In genomic region chr6:82251942-82252341, GRCh38 we compare ENCODE assay signal across 8 cellular contexts. TPM values are rescaled to one million over a fixed set of nuclear protein-coding genes. Genes with fewer than 3 reads are reported as not detected.
A peak's percentile ranks its signal among the peaks of the same experiment; 100 is the strongest.
DNase-seq lines count a peak whose midpoint lies in the region; ATAC-seq and TF ChIP-seq lines count a peak whose summit lies in the region.

No MANE protein-coding gene starts in this region.

- H3K4me1 ChIP-seq in adipocyte (ENCODE audit: control insufficient read depth, insufficient read depth, low read length): peaks cover 9% of the 10 kb centered on the region

- DNase-seq in EH (ENCODE audit: low read depth): peak; percentile 58
- no peak for DNase-seq in LNCaP clone FGC (ENCODE audit: low read depth)
- peak; percentile 87 for DNase-seq in adipocyte (ENCODE audit: low read depth)
- DNase-seq in kidney tubule cell (ENCODE audit: low spot score): peak; percentile 49
- no peak for DNase-seq in foreskin melanocyte
- no peak for DNase-seq in central memory CD4-positive, alpha-beta T cell
- DNase-seq in activated naive CD4-positive, alpha-beta T cell treated with anti-CD3 and anti-CD28 coated beads, Interleukin-2, amount 50 U/mL, for 72 hours (ENCODE audit: low spot score in 2 of 2): no peak

- H3K4me3 ChIP-seq in LNCaP clone FGC (ENCODE audit: low read depth, low read length) (no peak overlapping the region), adipocyte (ENCODE audit: low read length) (no peak overlapping the region)

- H3K27ac Mint-ChIP-seq in activated naive CD4-positive, alpha-beta T cell treated with anti-CD3 and anti-CD28 coated beads, Interleukin-2, amount 50 U/mL, for 72 hours: no peak overlapping the region

- H3K9me3 ChIP-seq in adipocyte (ENCODE audit: control insufficient read depth, low read length): no peaks in the 10 kb centered on the region

- no peaks in the 10 kb centered on the region for H3K9me3 Mint-ChIP-seq in activated naive CD4-positive, alpha-beta T cell treated with anti-CD3 and anti-CD28 coated beads, Interleukin-2, amount 50 U/mL, for 72 hours

- H3K36me3 ChIP-seq in adipocyte (ENCODE audit: control insufficient read depth, insufficient read depth, low read length, severe bottlenecking): no peaks in the 10 kb centered on the region

- H3K36me3 Mint-ChIP-seq in activated naive CD4-positive, alpha-beta T cell treated with anti-CD3 and anti-CD28 coated beads, Interleukin-2, amount 50 U/mL, for 72 hours: peaks cover 3% of the 10 kb centered on the region in 2 donors

- ATAC-seq in activated naive CD4-positive, alpha-beta T cell treated with anti-CD3 and anti-CD28 coated beads, Interleukin-2, amount 50 U/mL, for 72 hours: no peak
- no peak for ATAC-seq in HG02870 (IDR thresholded peaks at IDR 0.05; ENCODE audit: unreplicated experiment)

- TF ChIP-seq CTCF in LNCaP clone FGC (IDR thresholded peaks at IDR 0.05; ENCODE audit: control insufficient read depth, extremely low read depth, insufficient read depth): peak; percentile 43

- no peaks in the 10 kb centered on the region for H3K27me3 ChIP-seq in adipocyte (replicated peaks; ENCODE audit: control insufficient read depth, insufficient read depth, low read length)

- no peak overlapping the region for H3K9ac ChIP-seq in adipocyte (ENCODE audit: low read length)

RNA-seq across cellular contexts. Expression of gene IBTK, which starts 4.4 kb away (rescaled TPM):
- 10 to 100 TPM; 20.8 to 25.6 TPM for total RNA-seq in activated naive CD4-positive, alpha-beta T cell treated with anti-CD3 and anti-CD28 coated beads, Interleukin-2, amount 50 U/mL, for 72 hours

Comparison
In these comparisons a context has a peak if more than half of its experiments do, and no peak if none do; other contexts are left out.
1. DNase-seq: peak in EH (single experiment), adipocyte (single experiment) and kidney tubule cell (single experiment); none in LNCaP clone FGC (single experiment), foreskin melanocyte (single experiment), central memory CD4-positive, alpha-beta T cell (single experiment) and activated naive CD4-positive, alpha-beta T cell treated with anti-CD3 and anti-CD28 coated beads, Interleukin-2, amount 50 U/mL, for 72 hours (0 of 2).